ENCODE assay signal across 11 cellular contexts in the genomic region with DNA sequence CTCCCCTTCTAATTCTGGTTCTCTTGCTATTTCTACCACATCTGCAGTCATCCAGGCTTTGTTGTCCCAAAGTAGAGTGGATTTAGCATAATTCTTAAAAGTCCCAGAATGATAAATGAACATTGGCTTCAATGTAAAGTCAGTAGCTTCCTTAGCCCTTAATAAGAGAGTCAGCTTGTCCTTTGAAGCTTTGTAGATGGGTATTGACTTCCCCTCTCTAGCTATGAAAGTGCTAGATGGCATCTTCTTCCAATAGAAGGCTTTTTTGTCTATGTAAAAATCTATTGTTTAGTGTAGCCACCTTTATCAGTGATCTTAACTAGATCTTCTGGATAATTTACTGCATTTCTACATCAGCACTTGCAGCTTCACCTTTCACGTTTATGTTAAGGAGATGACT.
DNase-seq lines count a peak whose midpoint lies in the region; ATAC-seq and TF ChIP-seq lines count a peak whose summit lies in the region.
"Had no signal": no experiment of that assay in that cellular context is flagged by ENCODE, and none has a peak within 500 bp of the region (broad histone marks: within the 10 kb centered on the region; RNA-seq: fewer than 3 reads in every experiment).

No MANE protein-coding gene starts in this region.

- H3K4me1 ChIP-seq in effector memory CD4-positive, alpha-beta T cell (ENCODE audit: control insufficient read depth, insufficient read depth, low read length, poor library complexity, severe bottlenecking): no peaks in the 10 kb centered on the region
- H3K4me1 ChIP-seq in colonic mucosa: no peaks in the 10 kb centered on the region

- H3K36me3 ChIP-seq in effector memory CD4-positive, alpha-beta T cell (ENCODE audit: control insufficient read depth, insufficient read depth, low read length): no peaks in the 10 kb centered on the region
- no peaks in the 10 kb centered on the region for H3K36me3 ChIP-seq in colonic mucosa

- H3K36me3 Mint-ChIP-seq in glutamatergic neuron (ENCODE audit: unreplicated experiment): no peaks in the 10 kb centered on the region
- H3K36me3 Mint-ChIP-seq: mesothelial cell of epicardium had no signal

- H3K27me3 ChIP-seq in effector memory CD4-positive, alpha-beta T cell (replicated peaks; ENCODE audit: control insufficient read depth, insufficient read depth, low read length, poor library complexity, severe bottlenecking): no peaks in the 10 kb centered on the region
- H3K27me3 ChIP-seq in colonic mucosa: no peaks in the 10 kb centered on the region

- H3K4me3 ChIP-seq in effector memory CD4-positive, alpha-beta T cell (ENCODE audit: insufficient read depth, low read depth, low read length, poor library complexity, severe bottlenecking): peak overlapping the region; percentile 37
- no peak overlapping the region for H3K4me3 ChIP-seq in colonic mucosa

- H3K27me3 Mint-ChIP-seq in glutamatergic neuron (ENCODE audit: unreplicated experiment): peaks cover 4% of the 10 kb centered on the region

- intact Hi-C loops in colonic mucosa (cut with DNase I) (no loop called here), Right ventricle myocardium inferior (cut with DNase I) (no loop called here)

- no peak for DNase-seq in effector memory CD4-positive, alpha-beta T cell
- DNase-seq in colonic mucosa (no peak), Right ventricle myocardium inferior (ENCODE audit: missing footprints) (no peak), glutamatergic neuron (no peak)
- DNase-seq in activated CD8-positive, alpha-beta memory T cell treated with anti-CD3 and anti-CD28 coated beads, Interleukin-2, amount 50 U/mL, for 48 hours: no peak
- DNase-seq: NCI-H2029, Right ventricle myocardium superior had no signal

- no peaks in the 10 kb centered on the region for H3K9me3 ChIP-seq in effector memory CD4-positive, alpha-beta T cell (ENCODE audit: control insufficient read depth, low read length)
- no peaks in the 10 kb centered on the region for H3K9me3 ChIP-seq in colonic mucosa

- ATAC-seq in GM18502 (IDR thresholded peaks at IDR 0.05; ENCODE audit: poor library complexity, unreplicated experiment) (peak; percentile 29), GM19452 (IDR thresholded peaks at IDR 0.05; ENCODE audit: unreplicated experiment) (peak; percentile 14), HG03095 (IDR thresholded peaks at IDR 0.05; ENCODE audit: unreplicated experiment) (peak; percentile 21), Right ventricle myocardium inferior (no peak)

- no peak for TF ChIP-seq CTCF in colonic mucosa (IDR thresholded peaks at IDR 0.05)
- no peak for TF ChIP-seq CTCF in glutamatergic neuron (IDR thresholded peaks at IDR 0.05; ENCODE audit: partially characterized antibody, unreplicated experiment)

- H3K9me3 Mint-ChIP-seq in glutamatergic neuron (ENCODE audit: unreplicated experiment): no peaks in the 10 kb centered on the region
- H3K9me3 Mint-ChIP-seq: mesothelial cell of epicardium had no signal

- H3K9ac ChIP-seq in colonic mucosa (ENCODE audit: low read depth in 2 of 2, low read length in 2 of 2): no peak overlapping the region

- H3K4me1 Mint-ChIP-seq in glutamatergic neuron (ENCODE audit: low read depth, unreplicated experiment): peaks cover 24% of the 10 kb centered on the region

- H3K27ac Mint-ChIP-seq in glutamatergic neuron (ENCODE audit: unreplicated experiment): no peak overlapping the region

- H3K4me3 Mint-ChIP-seq in glutamatergic neuron (ENCODE audit: unreplicated experiment): no peak overlapping the region
- H3K4me3 Mint-ChIP-seq: mesothelial cell of epicardium had no signal

- H3K27ac ChIP-seq in effector memory CD4-positive, alpha-beta T cell (ENCODE audit: insufficient read depth, low read length, poor library complexity, severe bottlenecking): no peak overlapping the region
- H3K27ac ChIP-seq in colonic mucosa: no peak overlapping the region
